ENCODE assay signal across 1 cellular context in the genomic region with DNA sequence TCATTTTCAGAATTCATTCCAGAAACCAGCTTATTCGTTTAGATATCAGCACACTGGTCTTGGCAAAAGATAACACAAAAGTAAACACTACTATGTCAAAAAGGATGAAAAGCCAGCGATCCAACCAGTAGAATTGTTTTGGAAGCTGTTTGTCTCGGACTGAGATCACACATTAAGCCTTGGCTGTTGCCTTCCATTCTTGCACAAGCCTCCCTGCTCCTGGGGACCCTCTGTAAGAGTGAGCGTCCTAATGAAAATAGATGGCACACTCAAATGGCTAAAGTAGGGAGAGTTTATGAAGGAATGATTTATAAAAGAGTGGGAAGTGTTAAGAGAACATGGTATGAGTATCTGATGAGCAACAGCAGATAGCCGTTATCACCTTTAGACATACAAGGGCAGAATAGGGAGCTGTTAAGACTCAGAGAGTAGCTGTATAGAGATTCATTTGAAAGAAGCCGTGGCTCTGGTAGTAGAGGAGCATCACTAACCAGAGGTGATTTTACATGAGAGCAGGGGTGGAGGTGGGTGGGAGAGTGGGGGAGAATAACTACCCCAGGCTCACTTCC.
TF ChIP-seq lines count a peak whose summit lies in the region.

No MANE protein-coding gene starts in this region.

TF ChIP-seq in K562, 482 proteins besides CTCF, POLR2A, EP300 and RAD21 (continued from another document and continues in another):
- TF ChIP-seq, protein P1, sequence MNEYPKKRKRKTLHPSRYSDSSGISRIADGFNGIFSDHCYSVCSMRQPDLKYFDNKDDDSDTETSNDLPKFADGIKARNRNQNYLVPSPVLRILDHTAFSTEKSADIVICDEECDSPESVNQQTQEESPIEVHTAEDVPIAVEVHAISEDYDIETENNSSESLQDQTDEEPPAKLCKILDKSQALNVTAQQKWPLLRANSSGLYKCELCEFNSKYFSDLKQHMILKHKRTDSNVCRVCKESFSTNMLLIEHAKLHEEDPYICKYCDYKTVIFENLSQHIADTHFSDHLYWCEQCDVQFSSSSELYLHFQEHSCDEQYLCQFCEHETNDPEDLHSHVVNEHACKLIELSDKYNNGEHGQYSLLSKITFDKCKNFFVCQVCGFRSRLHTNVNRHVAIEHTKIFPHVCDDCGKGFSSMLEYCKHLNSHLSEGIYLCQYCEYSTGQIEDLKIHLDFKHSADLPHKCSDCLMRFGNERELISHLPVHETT (CRISPR knock-in tag; conservative IDR thresholded peaks at IDR 0.05 in 1 of 2, IDR thresholded peaks at IDR 0.05 in 1 of 2) = no peak
- TF ChIP-seq, protein P2, sequence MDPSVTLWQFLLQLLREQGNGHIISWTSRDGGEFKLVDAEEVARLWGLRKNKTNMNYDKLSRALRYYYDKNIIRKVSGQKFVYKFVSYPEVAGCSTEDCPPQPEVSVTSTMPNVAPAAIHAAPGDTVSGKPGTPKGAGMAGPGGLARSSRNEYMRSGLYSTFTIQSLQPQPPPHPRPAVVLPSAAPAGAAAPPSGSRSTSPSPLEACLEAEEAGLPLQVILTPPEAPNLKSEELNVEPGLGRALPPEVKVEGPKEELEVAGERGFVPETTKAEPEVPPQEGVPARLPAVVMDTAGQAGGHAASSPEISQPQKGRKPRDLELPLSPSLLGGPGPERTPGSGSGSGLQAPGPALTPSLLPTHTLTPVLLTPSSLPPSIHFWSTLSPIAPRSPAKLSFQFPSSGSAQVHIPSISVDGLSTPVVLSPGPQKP (CRISPR knock-in tag; IDR thresholded peaks at IDR 0.05) = no peak
- TF ChIP-seq FOXA1 (IDR thresholded peaks at IDR 0.05; ENCODE audit: borderline replicate concordance) (no peak), MECOM (CRISPR knock-in tag; IDR thresholded peaks at IDR 0.05) (peak; percentile 77), ATF2 (CRISPR knock-in tag; IDR thresholded peaks at IDR 0.05) (no peak), KDM1A (IDR thresholded peaks at IDR 0.05) (peak; percentile 30 to 42; a peak in 3 of 4 replicates), ZNF76 (CRISPR knock-in tag; IDR thresholded peaks at IDR 0.05; ENCODE audit: borderline replicate concordance) (no peak), FUS (optimal IDR thresholded peaks at IDR 0.05; ENCODE audit: low read depth, low read length) (no peak), KAT2B (IDR thresholded peaks at IDR 0.05; ENCODE audit: low read depth, low read length) (no peak), ZNF507 (tag; conservative IDR thresholded peaks at IDR 0.05) (no peak), SMARCA4 (IDR thresholded peaks at IDR 0.05) (peak; percentile 79), PRPF4 (IDR thresholded peaks at IDR 0.05; ENCODE audit: insufficient read depth, low read depth, low read length, poor library complexity, severe bottlenecking) (no peak), NFIC (IDR thresholded peaks at IDR 0.05) (no peak), PPARD (CRISPR knock-in tag; IDR thresholded peaks at IDR 0.05) (no peak), EWSR1 (IDR thresholded peaks at IDR 0.05; ENCODE audit: borderline replicate concordance, low read depth, partially characterized antibody) (no peak), ZNF165 (CRISPR knock-in tag; IDR thresholded peaks at IDR 0.05; ENCODE audit: borderline replicate concordance) (no peak), YBX1 (IDR thresholded peaks at IDR 0.05) (no peak), HLTF (IDR thresholded peaks at IDR 0.05) (no peak), MEF2A (IDR thresholded peaks at IDR 0.05; ENCODE audit: control insufficient read depth, low read depth, low read length) (no peak), ZNF785 (CRISPR knock-in tag; IDR thresholded peaks at IDR 0.05) (no peak), CSDE1 (IDR thresholded peaks at IDR 0.05) (no peak), ID3 (CRISPR knock-in tag; IDR thresholded peaks at IDR 0.05) (no peak), ID3 (tag; IDR thresholded peaks at IDR 0.05) (no peak), SMC3 (conservative IDR thresholded peaks at IDR 0.05; ENCODE audit: insufficient read depth, low read depth, low read length) (no peak), HCFC1 (IDR thresholded peaks at IDR 0.05; ENCODE audit: low read depth, low read length) (no peak), E2F3 (CRISPR knock-in tag; IDR thresholded peaks at IDR 0.05) (no peak), CC2D1A (IDR thresholded peaks at IDR 0.05) (peak; percentile 61; the same call in 1 of the 2 replicates), MYC (IDR thresholded peaks at IDR 0.05; ENCODE audit: low read depth, low read length) (no peak), MYC (CRISPR knock-in tag; IDR thresholded peaks at IDR 0.05; ENCODE audit: borderline replicate concordance, low read depth) (no peak), ESRRB (CRISPR knock-in tag; IDR thresholded peaks at IDR 0.05; ENCODE audit: borderline replicate concordance) (no peak), KLF6 (CRISPR knock-in tag; IDR thresholded peaks at IDR 0.05; ENCODE audit: borderline replicate concordance) (no peak), ZNF217 (CRISPR knock-in tag; IDR thresholded peaks at IDR 0.05) (no peak), MGA (IDR thresholded peaks at IDR 0.05) (0 out of 2 replicates have a peak, but pooled peaks have one; percentile 28)
- TF ChIP-seq, protein P3, sequence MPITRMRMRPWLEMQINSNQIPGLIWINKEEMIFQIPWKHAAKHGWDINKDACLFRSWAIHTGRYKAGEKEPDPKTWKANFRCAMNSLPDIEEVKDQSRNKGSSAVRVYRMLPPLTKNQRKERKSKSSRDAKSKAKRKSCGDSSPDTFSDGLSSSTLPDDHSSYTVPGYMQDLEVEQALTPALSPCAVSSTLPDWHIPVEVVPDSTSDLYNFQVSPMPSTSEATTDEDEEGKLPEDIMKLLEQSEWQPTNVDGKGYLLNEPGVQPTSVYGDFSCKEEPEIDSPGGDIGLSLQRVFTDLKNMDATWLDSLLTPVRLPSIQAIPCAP (CRISPR knock-in tag; IDR thresholded peaks at IDR 0.05; ENCODE audit: borderline replicate concordance) = no peak
- TF ChIP-seq, protein P4, sequence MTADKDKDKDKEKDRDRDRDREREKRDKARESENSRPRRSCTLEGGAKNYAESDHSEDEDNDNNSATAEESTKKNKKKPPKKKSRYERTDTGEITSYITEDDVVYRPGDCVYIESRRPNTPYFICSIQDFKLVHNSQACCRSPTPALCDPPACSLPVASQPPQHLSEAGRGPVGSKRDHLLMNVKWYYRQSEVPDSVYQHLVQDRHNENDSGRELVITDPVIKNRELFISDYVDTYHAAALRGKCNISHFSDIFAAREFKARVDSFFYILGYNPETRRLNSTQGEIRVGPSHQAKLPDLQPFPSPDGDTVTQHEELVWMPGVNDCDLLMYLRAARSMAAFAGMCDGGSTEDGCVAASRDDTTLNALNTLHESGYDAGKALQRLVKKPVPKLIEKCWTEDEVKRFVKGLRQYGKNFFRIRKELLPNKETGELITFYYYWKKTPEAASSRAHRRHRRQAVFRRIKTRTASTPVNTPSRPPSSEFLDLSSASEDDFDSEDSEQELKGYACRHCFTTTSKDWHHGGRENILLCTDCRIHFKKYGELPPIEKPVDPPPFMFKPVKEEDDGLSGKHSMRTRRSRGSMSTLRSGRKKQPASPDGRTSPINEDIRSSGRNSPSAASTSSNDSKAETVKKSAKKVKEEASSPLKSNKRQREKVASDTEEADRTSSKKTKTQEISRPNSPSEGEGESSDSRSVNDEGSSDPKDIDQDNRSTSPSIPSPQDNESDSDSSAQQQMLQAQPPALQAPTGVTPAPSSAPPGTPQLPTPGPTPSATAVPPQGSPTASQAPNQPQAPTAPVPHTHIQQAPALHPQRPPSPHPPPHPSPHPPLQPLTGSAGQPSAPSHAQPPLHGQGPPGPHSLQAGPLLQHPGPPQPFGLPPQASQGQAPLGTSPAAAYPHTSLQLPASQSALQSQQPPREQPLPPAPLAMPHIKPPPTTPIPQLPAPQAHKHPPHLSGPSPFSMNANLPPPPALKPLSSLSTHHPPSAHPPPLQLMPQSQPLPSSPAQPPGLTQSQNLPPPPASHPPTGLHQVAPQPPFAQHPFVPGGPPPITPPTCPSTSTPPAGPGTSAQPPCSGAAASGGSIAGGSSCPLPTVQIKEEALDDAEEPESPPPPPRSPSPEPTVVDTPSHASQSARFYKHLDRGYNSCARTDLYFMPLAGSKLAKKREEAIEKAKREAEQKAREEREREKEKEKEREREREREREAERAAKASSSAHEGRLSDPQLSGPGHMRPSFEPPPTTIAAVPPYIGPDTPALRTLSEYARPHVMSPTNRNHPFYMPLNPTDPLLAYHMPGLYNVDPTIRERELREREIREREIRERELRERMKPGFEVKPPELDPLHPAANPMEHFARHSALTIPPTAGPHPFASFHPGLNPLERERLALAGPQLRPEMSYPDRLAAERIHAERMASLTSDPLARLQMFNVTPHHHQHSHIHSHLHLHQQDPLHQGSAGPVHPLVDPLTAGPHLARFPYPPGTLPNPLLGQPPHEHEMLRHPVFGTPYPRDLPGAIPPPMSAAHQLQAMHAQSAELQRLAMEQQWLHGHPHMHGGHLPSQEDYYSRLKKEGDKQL (CRISPR knock-in tag; IDR thresholded peaks at IDR 0.05; ENCODE audit: borderline replicate concordance) = no peak
